20 cellular contexts compared by ENCODE assay signal in genomic region chr11:57230316-57230715, GRCh38. TPM values are rescaled to one million over a fixed set of nuclear protein-coding genes. Genes with fewer than 3 reads are reported as not detected.
A peak's percentile ranks its signal among the peaks of the same experiment; 100 is the strongest.
DNase-seq lines count a peak whose midpoint lies in the region.
"Had no signal": no experiment of that assay in that cellular context is flagged by ENCODE, and none has a peak within 500 bp of the region (broad histone marks: within the 10 kb centered on the region; RNA-seq: fewer than 3 reads in every experiment).

No MANE protein-coding gene starts in this region.

- H3K4me1 ChIP-seq in mesendoderm (ENCODE audit: control insufficient read depth, low read depth, low read length) (peaks cover 17% of the 10 kb centered on the region), neuronal stem cell (ENCODE audit: control insufficient read depth in 2 of 2, insufficient read depth in 1 of 2, low read depth in 1 of 2, low read length in 2 of 2) (peaks cover 11 to 14% of the 10 kb centered on the region in 2 donors)
- H3K4me1 ChIP-seq: BE2C had no signal

- H3K4ac ChIP-seq in mesendoderm (ENCODE audit: low read depth, low read length) (peak overlapping the region; percentile 89), neuronal stem cell (ENCODE audit: low read length) (no peak overlapping the region)

- no peak overlapping the region for H4K5ac ChIP-seq in mesendoderm (ENCODE audit: low read length)

- no peak overlapping the region for H3K4me2 ChIP-seq in mesendoderm (ENCODE audit: low read length)
- H3K4me2 ChIP-seq in neuronal stem cell (ENCODE audit: insufficient read depth, low read length, poor library complexity, severe bottlenecking): no peak overlapping the region

- whole genome bisulfite sequencing in mesendoderm (ENCODE audit: extremely low coverage, insufficient coverage, low lambda C conversion rate): no CpG with 5 or more reads among the region's 5 CpGs
- no CpG with 5 or more reads among the region's 5 CpGs for WGBS in neuronal stem cell (ENCODE audit: extremely low coverage in 2 of 2, insufficient read length in 2 of 2, insufficient replicate concordance in 1 of 2), 2 donors

- peak overlapping the region; percentile 64 for H3K18ac ChIP-seq in mesendoderm (ENCODE audit: low read length)
- no peak overlapping the region for H3K18ac ChIP-seq in neuronal stem cell (ENCODE audit: low read length)

- H3K27me3 ChIP-seq in mesendoderm (ENCODE audit: insufficient read depth, low read length, poor library complexity): no peaks in the 10 kb centered on the region
- H3K27me3 ChIP-seq in neuronal stem cell (ENCODE audit: control insufficient read depth in 3 of 3, insufficient read depth in 3 of 3, low read depth in 1 of 3, low read length in 3 of 3): no peaks in the 10 kb centered on the region
- H3K27me3 ChIP-seq: BE2C had no signal

- no peak overlapping the region for H4K91ac ChIP-seq in neuronal stem cell (ENCODE audit: low read depth, low read length, poor library complexity)

- H3K79me2 ChIP-seq in mesendoderm (ENCODE audit: control insufficient read depth, insufficient read depth, low read length): peaks cover 22% of the 10 kb centered on the region

- no peak overlapping the region for H3K14ac ChIP-seq in neuronal stem cell (ENCODE audit: low read length)

- peak overlapping the region; percentile 61 for H3K9ac ChIP-seq in mesendoderm (ENCODE audit: low read length)
- no peak overlapping the region for H3K9ac ChIP-seq in neuronal stem cell (ENCODE audit: low read depth, low read length, poor library complexity)

- H3K23ac ChIP-seq in mesendoderm (ENCODE audit: low read length): no peak overlapping the region
- H3K23ac ChIP-seq in neuronal stem cell (ENCODE audit: low read depth, low read length, poor library complexity): no peak overlapping the region

- H3K27ac ChIP-seq in mesendoderm (ENCODE audit: low read depth, low read length) (no peak overlapping the region), neuronal stem cell (replicated peaks; ENCODE audit: low read length) (no peak overlapping the region)

- H3K36me3 ChIP-seq in mesendoderm (ENCODE audit: control insufficient read depth, insufficient read depth, low read length) (no peaks in the 10 kb centered on the region), neuronal stem cell (replicated peaks in 1 of 2; ENCODE audit: control insufficient read depth in 2 of 2, insufficient read depth in 2 of 2, low read length in 2 of 2) (no peaks in the 10 kb centered on the region)
- H3K36me3 ChIP-seq: BE2C had no signal

- H2BK15ac ChIP-seq in mesendoderm (replicated peaks; ENCODE audit: low read depth): no peak overlapping the region
- no peak overlapping the region for H2BK15ac ChIP-seq in neuronal stem cell (ENCODE audit: low read length)

- no peaks in the 10 kb centered on the region for H3K79me1 ChIP-seq in mesendoderm (ENCODE audit: low read length)
- no peaks in the 10 kb centered on the region for H3K79me1 ChIP-seq in neuronal stem cell (ENCODE audit: low read depth, low read length)

- H2BK120ac ChIP-seq in mesendoderm (ENCODE audit: low read depth, low read length) (no peak overlapping the region), neuronal stem cell (ENCODE audit: low read depth, low read length) (no peak overlapping the region)

- H2AK5ac ChIP-seq in mesendoderm (ENCODE audit: low read length): no peak overlapping the region
- H2AK5ac ChIP-seq in neuronal stem cell (ENCODE audit: low read depth, low read length): no peak overlapping the region

- DNase-seq in AG20443 (ENCODE audit: low spot score): peak; percentile 31
- DNase-seq in ELF-1 (ENCODE audit: low read depth, low spot score): peak; percentile 64
- DNase-seq in mesendoderm: peak; percentile 61
- no peak for DNase-seq in neuronal stem cell (ENCODE audit: low spot score)
- no peak for DNase-seq in NCI-H82 (lab: John Stamatoyannopoulos, UW)
- DNase-seq in foreskin melanocyte: no peak
- no peak for DNase-seq in NCI-H2196 (lab: John Stamatoyannopoulos, UW; ENCODE audit: unreplicated experiment)
- DNase-seq: BE2C, Calu3, DMS79 treated with DMSO at 0.1 percent for 48 hours, H7, KBM-7, MV-4-11, NCI-H1105, NCI-H1436 treated with DMSO at 0.1 percent for 48 hours, NCI-H187 treated with DMSO at 0.1 percent for 48 hours, NCI-H2107, NCI-H526 treated with DMSO at 0.1 percent for 48 hours, RPMI8226, SHP77 had no signal

- H3K4me3 ChIP-seq in mesendoderm (ENCODE audit: low read length): no peak overlapping the region
- H3K4me3 ChIP-seq in neuronal stem cell (ENCODE audit: low read length in 2 of 2): no peak overlapping the region

- no peaks in the 10 kb centered on the region for H3K9me3 ChIP-seq in neuronal stem cell (replicated peaks in 1 of 2; ENCODE audit: control insufficient read depth in 2 of 2, insufficient read depth in 1 of 2, low read depth in 1 of 2, low read length in 2 of 2)
- H3K9me3 ChIP-seq: BE2C had no signal

- no peak overlapping the region for H3K56ac ChIP-seq in mesendoderm (ENCODE audit: low read length)

- peak overlapping the region; percentile 17 for H2AFZ ChIP-seq in neuronal stem cell (ENCODE audit: low read length)

- no peak overlapping the region for H2BK12ac ChIP-seq in neuronal stem cell (ENCODE audit: low read length)

- H4K8ac ChIP-seq in mesendoderm (ENCODE audit: low read depth, low read length) (no peak overlapping the region), neuronal stem cell (ENCODE audit: low read depth, low read length) (no peak overlapping the region)

- H2BK5ac ChIP-seq in mesendoderm (ENCODE audit: low read length) (peak overlapping the region; percentile 1), neuronal stem cell (ENCODE audit: low read length) (no peak overlapping the region)

RNA-seq across cellular contexts. Expression of gene APLNR, which starts 6.7 kb away (rescaled TPM):
- 17.1 TPM for polyA plus RNA-seq in mesendoderm (2013, experiment 1 of 2)
- polyA plus RNA-seq in mesendoderm (2013, experiment 2 of 2): 15.2 TPM
- 1.6 TPM for polyA plus RNA-seq in neuronal stem cell (2013, experiment 1 of 2)
- 1.6 TPM for polyA plus RNA-seq in neuronal stem cell (2013, experiment 2 of 2)

RNA-seq across cellular contexts. Expression of gene LRRC55, which starts 48.6 kb away (rescaled TPM):
- polyA plus RNA-seq in mesendoderm (2013, experiment 1 of 2): 0.38 TPM
- polyA plus RNA-seq in mesendoderm (2013, experiment 2 of 2): 0.25 TPM
- 4.3 TPM for polyA plus RNA-seq in neuronal stem cell (2013, experiment 1 of 2)
- 4.4 TPM for polyA plus RNA-seq in neuronal stem cell (2013, experiment 2 of 2)

Comparison
In these comparisons a context has a peak if more than half of its experiments do, and no peak if none do; other contexts are left out.
1. DNase-seq: peak in AG20443 (single experiment), ELF-1 (single experiment) and mesendoderm (single experiment); none in neuronal stem cell (single experiment), NCI-H82 (single experiment), foreskin melanocyte (single experiment) and NCI-H2196 (single experiment).